ENCODE assay signal across 20 cellular contexts in the genomic region with DNA sequence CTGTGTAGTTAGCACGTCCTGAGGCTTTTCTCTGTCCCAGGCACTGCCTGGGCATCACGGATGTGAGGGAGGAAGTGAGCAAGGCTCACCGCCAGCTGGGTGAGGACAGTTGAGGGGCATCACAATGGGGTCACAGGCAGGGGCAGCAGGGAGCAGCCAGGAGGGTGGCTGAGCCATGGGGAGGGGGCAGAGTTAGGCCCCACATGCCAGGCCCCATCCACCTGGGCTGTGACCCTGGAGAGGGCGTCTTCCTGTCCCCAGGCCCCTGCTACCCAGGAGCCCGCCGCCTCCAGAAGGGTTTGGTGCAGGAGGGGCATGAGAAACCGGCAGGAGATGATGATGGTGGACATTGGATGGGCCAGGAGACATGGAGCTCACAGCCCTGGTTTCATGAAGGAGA. TPM values are rescaled to one million over a fixed set of nuclear protein-coding genes. Genes with fewer than 3 reads are reported as not detected.
"Had no signal": no experiment of that assay in that cellular context is flagged by ENCODE, and none has a peak within 500 bp of the region (broad histone marks: within the 10 kb centered on the region; RNA-seq: fewer than 3 reads in every experiment).

No MANE protein-coding gene starts in this region.

- ATAC-seq: left colon; naive thymus-derived CD4-positive, alpha-beta T cell; WTC11 had no signal

- H3K36me3 ChIP-seq: cardiac muscle cell, neural progenitor cell had no signal

- H3K27me3 ChIP-seq: neural progenitor cell had no signal

- DNase-seq: activated naive CD4-positive, alpha-beta T cell treated with Interleukin-2 at 50 U/mL for 16 hours; activated naive CD8-positive, alpha-beta T cell treated with anti-CD3 and anti-CD28 coated beads, Interleukin-2, amount 10 ng/mL, durations not matched to agents 7 days and 5 days; activated T-cell treated with anti-CD3 and anti-CD28 coated beads, Interleukin-2, amount 50 U/mL, for 1 hour; amniotic stem cell; left colon; naive thymus-derived CD4-positive, alpha-beta T cell; retina; T-helper 9 cell; trophoblast cell had no signal

- H3K27ac ChIP-seq: cardiac muscle cell, neural progenitor cell had no signal

- H3K9me3 ChIP-seq: esophagus muscularis mucosa, gastroesophageal sphincter, heart left ventricle had no signal

- H3K4me3 ChIP-seq: cardiac muscle cell, esophagus muscularis mucosa, gastroesophageal sphincter, heart left ventricle, neural progenitor cell had no signal

RNA-seq across cellular contexts. Expression of a gene that starts 56.8 kb away (rescaled TPM):
- total RNA-seq: activated T-helper 2 cell treated with anti-CD3 and anti-CD28 coated beads, Interferon-gamma antibody, Interleukin-2, Interleukin-4, amounts not matched to agents 10 μg/mL and 5 μg/mL and 100 μg/mL, durations not matched to agents 14 hours and 24 hours and 36 hours; dermis microvascular lymphatic vessel endothelial cell; lung microvascular endothelial cell; SK-MEL-5; T-helper 1 cell treated with Interleukin-12 subunit alpha and Interleukin-12 subunit beta and Interleukin-4 antibody, amounts not matched to agents 30 ng/mL and 1 ng/mL, for 36 hours had no signal
- polyA plus RNA-seq: cardiac muscle cell; naive thymus-derived CD4-positive, alpha-beta T cell had no signal
